16 cellular contexts compared by ENCODE assay signal in the genomic region with DNA sequence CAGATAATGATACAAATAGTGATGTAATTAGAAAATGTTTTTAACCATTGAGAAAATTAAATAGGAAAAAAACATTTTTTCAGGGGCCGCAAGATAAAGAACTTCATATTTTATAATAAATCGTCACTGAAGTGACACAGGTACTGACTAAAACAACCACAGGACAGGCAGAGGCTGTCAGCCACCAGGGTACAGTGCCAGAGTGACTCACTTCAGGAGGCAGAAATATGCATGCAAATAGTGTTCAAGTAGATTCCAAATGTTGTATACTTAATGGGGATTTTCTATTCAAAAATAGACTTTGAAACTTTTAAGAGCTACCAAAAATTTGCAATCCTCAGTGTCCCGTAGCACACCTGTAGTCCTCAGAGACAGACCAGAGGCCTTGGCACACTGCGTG.
DNase-seq lines count a peak whose midpoint lies in the region; ATAC-seq, FAIRE-seq and TF ChIP-seq lines count a peak whose summit lies in the region.
"Had no signal": no experiment of that assay in that cellular context is flagged by ENCODE, and none has a peak within 500 bp of the region (broad histone marks: within the 10 kb centered on the region; RNA-seq: fewer than 3 reads in every experiment).

No MANE protein-coding gene starts in this region.

- H4K20me1 ChIP-seq in SK-N-SH (ENCODE audit: insufficient read depth) = no peaks in the 10 kb centered on the region

- WGBS in SK-N-SH (ENCODE audit: low lambda C conversion rate) = 77% methylated on average over 4 of the region's 4 CpGs

- H3K9me2 ChIP-seq in SK-N-SH = no peaks in the 10 kb centered on the region

- H3K27me3 ChIP-seq in bronchial epithelial cell (ENCODE audit: control insufficient read depth, insufficient read depth, low read length) (peaks cover 4% of the 10 kb centered on the region), SK-N-SH (ENCODE audit: insufficient read depth) (no peaks in the 10 kb centered on the region; the same call in 1 of the 2 replicates)

- no peak overlapping the region for H3K4me3 ChIP-seq in bronchial epithelial cell (ENCODE audit: low read depth, low read length)
- H3K4me3 ChIP-seq in SK-N-SH (ENCODE audit: low read depth in 2 of 2, low read length in 1 of 2) = no peak overlapping the region
- H3K4me3 ChIP-seq: skin epidermis, uterus had no signal

- no peak for TF ChIP-seq RAD21 in SK-N-SH (IDR thresholded peaks at IDR 0.05; ENCODE audit: low read length)

- no peaks in the 10 kb centered on the region for H3K79me2 ChIP-seq in SK-N-SH (ENCODE audit: insufficient read depth)

- H3K4me1 ChIP-seq in SK-N-SH (ENCODE audit: control insufficient read depth in 1 of 2, insufficient read depth in 2 of 2, low read depth in 1 of 2, low read length in 1 of 2) = no peaks in the 10 kb centered on the region
- H3K4me1 ChIP-seq: uterus had no signal

- CTCF ChIA-PET in SK-N-SH (lab: Yijun Ruan, JAX) = no interaction called here

- POLR2A ChIA-PET in SK-N-SH (lab: Yijun Ruan, JAX) = no interaction called here

- H3K9me3 ChIP-seq in SK-N-SH = no peaks in the 10 kb centered on the region
- H3K9me3 ChIP-seq: uterus had no signal

- no peak overlapping the region for H2AFZ ChIP-seq in SK-N-SH (ENCODE audit: low read depth)

- TF ChIP-seq CTCF in GM10266 (IDR thresholded peaks at IDR 0.05; ENCODE audit: control insufficient read depth, insufficient read depth, low read depth, missing control alignments) = no peak
- no peak for TF ChIP-seq CTCF in bronchial epithelial cell (IDR thresholded peaks at IDR 0.05; ENCODE audit: insufficient read depth, low read length, severe bottlenecking)
- TF ChIP-seq CTCF in SK-N-SH (IDR thresholded peaks at IDR 0.05) = no peak

- no peak for FAIRE-seq in bronchial epithelial cell (lab: Jason Lieb, UNC)
- FAIRE-seq: endothelial cell of umbilical vein had no signal

- H3F3A ChIP-seq in SK-N-SH (replicated peaks; ENCODE audit: insufficient read depth) = no peaks in the 10 kb centered on the region

- H3K36me3 ChIP-seq in bronchial epithelial cell (ENCODE audit: control insufficient read depth, insufficient read depth, low read length) (no peaks in the 10 kb centered on the region), SK-N-SH (replicated peaks in 1 of 2; ENCODE audit: control insufficient read depth in 1 of 2, insufficient read depth in 2 of 2, low read length in 1 of 2) (no peaks in the 10 kb centered on the region)
- H3K36me3 ChIP-seq: uterus had no signal

- peak; percentile 12 for DNase-seq in GM10266 (ENCODE audit: extremely low spot score)
- DNase-seq in bronchial epithelial cell (ENCODE audit: low read depth) = peak; percentile 39
- DNase-seq in glomerular visceral epithelial cell (ENCODE audit: extremely low spot score) = no peak
- no peak for DNase-seq in SK-N-SH
- no peak for DNase-seq in foreskin melanocyte
- DNase-seq: activated T-cell treated with anti-CD3 and anti-CD28 coated beads, Interleukin-2, amount 50 U/mL, for 48 hours; midbrain; NCI-H2107; stimulated activated naive CD4-positive, alpha-beta T cell treated with Interleukin-2 at 50 U/mL for 16 hours; T-helper 2 cell; uterus had no signal

- no peak overlapping the region for H3K4me2 ChIP-seq in SK-N-SH

- no peak overlapping the region for H3K9ac ChIP-seq in SK-N-SH

- no peak overlapping the region for H3K27ac ChIP-seq in SK-N-SH (ENCODE audit: low read depth in 2 of 2, low read length in 1 of 2)
- H3K27ac ChIP-seq: skin epidermis, uterus had no signal

- ATAC-seq in GM21529 (IDR thresholded peaks at IDR 0.05; ENCODE audit: unreplicated experiment) (peak; percentile 89), HG03103 (IDR thresholded peaks at IDR 0.05; ENCODE audit: low read depth, unreplicated experiment) (peak; percentile 68), GM18498 (IDR thresholded peaks at IDR 0.05; ENCODE audit: unreplicated experiment) (no peak)

- TF ChIP-seq EP300 in SK-N-SH (IDR thresholded peaks at IDR 0.05; ENCODE audit: borderline replicate concordance in 1 of 2, low read depth in 1 of 2, low read length in 1 of 2) = no peak

TF ChIP-seq in SK-N-SH, 30 proteins besides CTCF, POLR2A, EP300 and RAD21:
- TF ChIP-seq NFIC (IDR thresholded peaks at IDR 0.05; ENCODE audit: borderline replicate concordance) (no peak), MEF2A (IDR thresholded peaks at IDR 0.05; ENCODE audit: borderline replicate concordance, low read depth) (no peak), RCOR1 (IDR thresholded peaks at IDR 0.05; ENCODE audit: low read length) (no peak), TAF1 (IDR thresholded peaks at IDR 0.05; ENCODE audit: borderline replicate concordance, low read depth, low read length) (no peak)
- TF ChIP-seq, protein P1, sequence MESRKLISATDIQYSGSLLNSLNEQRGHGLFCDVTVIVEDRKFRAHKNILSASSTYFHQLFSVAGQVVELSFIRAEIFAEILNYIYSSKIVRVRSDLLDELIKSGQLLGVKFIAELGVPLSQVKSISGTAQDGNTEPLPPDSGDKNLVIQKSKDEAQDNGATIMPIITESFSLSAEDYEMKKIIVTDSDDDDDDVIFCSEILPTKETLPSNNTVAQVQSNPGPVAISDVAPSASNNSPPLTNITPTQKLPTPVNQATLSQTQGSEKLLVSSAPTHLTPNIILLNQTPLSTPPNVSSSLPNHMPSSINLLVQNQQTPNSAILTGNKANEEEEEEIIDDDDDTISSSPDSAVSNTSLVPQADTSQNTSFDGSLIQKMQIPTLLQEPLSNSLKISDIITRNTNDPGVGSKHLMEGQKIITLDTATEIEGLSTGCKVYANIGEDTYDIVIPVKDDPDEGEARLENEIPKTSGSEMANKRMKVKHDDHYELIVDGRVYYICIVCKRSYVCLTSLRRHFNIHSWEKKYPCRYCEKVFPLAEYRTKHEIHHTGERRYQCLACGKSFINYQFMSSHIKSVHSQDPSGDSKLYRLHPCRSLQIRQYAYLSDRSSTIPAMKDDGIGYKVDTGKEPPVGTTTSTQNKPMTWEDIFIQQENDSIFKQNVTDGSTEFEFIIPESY (IDR thresholded peaks at IDR 0.05; ENCODE audit: borderline replicate concordance, low read depth) = no peak

Comparison
In these comparisons a context has a peak if more than half of its experiments do, and no peak if none do; other contexts are left out.
1. DNase-seq: peak in GM10266 (single experiment) and bronchial epithelial cell (single experiment); none in glomerular visceral epithelial cell (single experiment), SK-N-SH (single experiment) and foreskin melanocyte (single experiment).